In the genomic region with DNA sequence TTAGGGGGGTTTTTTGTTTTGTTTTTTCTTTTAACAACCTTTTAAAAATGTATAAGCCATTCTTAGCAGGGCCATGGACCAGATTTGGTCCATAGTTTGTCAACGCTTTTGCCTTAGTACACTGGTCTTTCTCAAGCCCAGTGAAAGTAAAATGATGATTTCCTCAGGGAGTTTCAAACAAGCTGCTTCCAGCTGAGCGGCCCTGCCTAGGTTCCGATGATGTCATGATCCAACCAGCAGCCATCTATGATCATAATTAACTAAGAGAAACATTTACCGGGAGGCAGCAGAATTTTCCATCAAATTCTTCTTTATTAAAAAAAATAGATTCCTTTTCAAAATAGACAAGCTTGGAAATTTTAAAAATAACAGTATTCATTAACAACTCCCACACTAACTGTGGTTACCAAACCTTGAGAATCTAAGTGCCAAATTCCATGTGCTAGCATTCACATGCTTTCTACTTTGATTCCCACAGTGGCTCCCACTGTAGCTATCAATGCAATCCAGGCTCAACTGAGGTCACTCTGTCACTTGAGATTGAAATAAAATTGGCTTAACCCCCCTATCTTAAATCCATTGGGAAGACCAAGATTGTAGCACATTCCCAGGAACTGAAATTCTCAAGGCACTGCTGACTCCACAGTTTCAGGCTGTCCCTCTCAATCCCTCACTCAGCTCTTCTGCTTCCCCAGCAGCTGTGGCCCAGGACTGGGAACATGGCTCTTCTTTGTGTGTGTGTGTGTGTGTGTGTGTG, we compare ENCODE assay signal across 14 cellular contexts.
DNase-seq lines count a peak whose midpoint lies in the region; ATAC-seq, FAIRE-seq and TF ChIP-seq lines count a peak whose summit lies in the region.
"Had no signal": no experiment of that assay in that cellular context is flagged by ENCODE, and none has a peak within 500 bp of the region (broad histone marks: within the 10 kb centered on the region; RNA-seq: fewer than 3 reads in every experiment).

No MANE protein-coding gene starts in this region.

- TF ChIP-seq POLR2A in breast epithelium (IDR thresholded peaks at IDR 0.05) (no peak), gastroesophageal sphincter (IDR thresholded peaks at IDR 0.05) (no peak), vagina (IDR thresholded peaks at IDR 0.05) (no peak)

- H3K27ac ChIP-seq in breast epithelium: peak overlapping the region; percentile 20 to 26
- H3K27ac ChIP-seq in gastroesophageal sphincter: peak overlapping the region in 2 of 4 donors; percentile 46 to 61
- no peak overlapping the region for H3K27ac ChIP-seq in pancreas
- H3K27ac ChIP-seq in vagina: peak overlapping the region; percentile 79
- H3K27ac ChIP-seq: 22Rv1 had no signal

- TF ChIP-seq EP300 in gastroesophageal sphincter (IDR thresholded peaks at IDR 0.05): no peak

- ATAC-seq in gastroesophageal sphincter (peak; percentile 62), pancreas (peak in 3 of 4 donors; percentile 41 to 64 (median 47)), HG03135 (IDR thresholded peaks at IDR 0.05; ENCODE audit: unreplicated experiment) (no peak)
- ATAC-seq: activated T-cell treated with anti-CD3 and anti-CD28 coated beads, Interleukin-2, amount 50 U/mL, for 72 hours; stimulated activated naive CD8-positive, alpha-beta T cell treated with anti-CD3 and anti-CD28 coated beads, Interleukin-15, Interleukin-2, amounts not matched to agents 100 U/mL and 50 U/mL, for 24 hours had no signal

- no peak overlapping the region for H3K27ac Mint-ChIP-seq in MCF 10A (ENCODE audit: low read depth, unreplicated experiment)
- H3K27ac Mint-ChIP-seq: activated T-cell treated with anti-CD3 and anti-CD28 coated beads, Interleukin-2, amount 50 U/mL, for 72 hours had no signal

- DNase-seq in breast epithelium (ENCODE audit: low spot score in 2 of 2) (no peak), MCF 10A (ENCODE audit: unreplicated experiment) (no peak), pancreas (no peak), vagina (ENCODE audit: extremely low spot score in 2 of 2) (no peak), SW 1271 (lab: John Stamatoyannopoulos, UW) (no peak), A172 (ENCODE audit: low spot score) (no peak)
- DNase-seq: activated T-cell treated with anti-CD3 and anti-CD28 coated beads, Interleukin-2, amount 50 U/mL, for 72 hours; amygdala; NCI-H1092 treated with DMSO at 0.1 percent for 48 hours; stimulated activated naive CD8-positive, alpha-beta T cell treated with anti-CD3 and anti-CD28 coated beads, Interleukin-15, Interleukin-2, amounts not matched to agents 100 U/mL and 50 U/mL, for 24 hours had no signal

- H3K4me3 Mint-ChIP-seq in MCF 10A (ENCODE audit: unreplicated experiment): no peak overlapping the region
- H3K4me3 Mint-ChIP-seq: activated T-cell treated with anti-CD3 and anti-CD28 coated beads, Interleukin-2, amount 50 U/mL, for 72 hours had no signal

- no peaks in the 10 kb centered on the region for H3K4me1 ChIP-seq in breast epithelium
- H3K4me1 ChIP-seq in gastroesophageal sphincter: peaks cover 0 to 7% (median 0%) of the 10 kb centered on the region in 3 donors
- H3K4me1 ChIP-seq in pancreas: no peaks in the 10 kb centered on the region
- peaks cover 27% of the 10 kb centered on the region for H3K4me1 ChIP-seq in vagina
- H3K4me1 ChIP-seq: prostate gland had no signal

- no peaks in the 10 kb centered on the region for H3K36me3 Mint-ChIP-seq in MCF 10A (ENCODE audit: insufficient read depth, unreplicated experiment)

- no peaks in the 10 kb centered on the region for H3K27me3 Mint-ChIP-seq in MCF 10A (ENCODE audit: insufficient read depth, unreplicated experiment)

- no peak for FAIRE-seq in pancreas (lab: Jason Lieb, UNC)

- H3K9me3 Mint-ChIP-seq in MCF 10A (ENCODE audit: unreplicated experiment): no peaks in the 10 kb centered on the region
- H3K9me3 Mint-ChIP-seq: activated T-cell treated with anti-CD3 and anti-CD28 coated beads, Interleukin-2, amount 50 U/mL, for 72 hours had no signal

- intact Hi-C loops in breast epithelium (cut with DNase I; ENCODE audit: low total_unique reads): loop anchor here (5.0 kb wide), 1 partner anchor 1438 kb away; no protein-coding TSS in a partner anchor
- intact Hi-C loops in MCF 10A (cut with micrococcal nuclease): no loop called here
- intact Hi-C loops in pancreas (cut with DNase I): no loop called here
- intact Hi-C loops in vagina (cut with DNase I): no loop called here

- POLR2A ChIA-PET in MCF 10A (lab: Yijun Ruan, JAX): no interaction called here

- H3K27me3 ChIP-seq in breast epithelium: no peaks in the 10 kb centered on the region
- no peaks in the 10 kb centered on the region for H3K27me3 ChIP-seq in gastroesophageal sphincter
- H3K27me3 ChIP-seq in pancreas: no peaks in the 10 kb centered on the region
- no peaks in the 10 kb centered on the region for H3K27me3 ChIP-seq in vagina

- WGBS in gastroesophageal sphincter (ENCODE audit: low coverage in 1 of 2), 2 donors: 54 to 56% methylated on average over 2 to 4 of the region's 4 CpGs
- WGBS in pancreas, 2 donors: 86 to 92% methylated on average over 4 of the region's 4 CpGs

- H3K36me3 ChIP-seq in breast epithelium (no peaks in the 10 kb centered on the region), gastroesophageal sphincter (no peaks in the 10 kb centered on the region), pancreas (no peaks in the 10 kb centered on the region), vagina (no peaks in the 10 kb centered on the region)
- H3K36me3 ChIP-seq: prostate gland had no signal

- no peak overlapping the region for H3K4me3 ChIP-seq in breast epithelium
- H3K4me3 ChIP-seq in gastroesophageal sphincter: no peak overlapping the region
- no peak overlapping the region for H3K4me3 ChIP-seq in pancreas
- no peak overlapping the region for H3K4me3 ChIP-seq in vagina
- H3K4me3 ChIP-seq: prostate gland had no signal

- BruUV-seq in MCF 10A (replicated peaks; lab: Mats Ljungman, UMichigan): no TSS peak

- no peaks in the 10 kb centered on the region for H3K4me1 Mint-ChIP-seq in MCF 10A (ENCODE audit: insufficient read depth, unreplicated experiment)

- H3K9me3 ChIP-seq in breast epithelium (no peaks in the 10 kb centered on the region), gastroesophageal sphincter (no peaks in the 10 kb centered on the region), pancreas (no peaks in the 10 kb centered on the region), vagina (no peaks in the 10 kb centered on the region)
- H3K9me3 ChIP-seq: prostate gland had no signal

- no peak for TF ChIP-seq CTCF in breast epithelium (IDR thresholded peaks at IDR 0.05)
- TF ChIP-seq CTCF in MCF 10A (IDR thresholded peaks at IDR 0.05; ENCODE audit: unreplicated experiment): no peak
- no peak for TF ChIP-seq CTCF in gastroesophageal sphincter (IDR thresholded peaks at IDR 0.05)
- no peak for TF ChIP-seq CTCF in pancreas (IDR thresholded peaks at IDR 0.05)
- TF ChIP-seq CTCF in vagina (IDR thresholded peaks at IDR 0.05): no peak

- CTCF ChIA-PET in MCF 10A (lab: Yijun Ruan, JAX): interaction anchor here (1.2 kb wide), 1 partner anchor 9 kb away, joined by 4 read pairs; no protein-coding TSS in a partner anchor

Comparison
In these comparisons a context has a peak if more than half of its experiments do, and no peak if none do; other contexts are left out.
1. H3K27ac ChIP-seq: peak in breast epithelium (2 of 2) and vagina (single experiment); none in pancreas (0 of 4).